In the genomic region with DNA sequence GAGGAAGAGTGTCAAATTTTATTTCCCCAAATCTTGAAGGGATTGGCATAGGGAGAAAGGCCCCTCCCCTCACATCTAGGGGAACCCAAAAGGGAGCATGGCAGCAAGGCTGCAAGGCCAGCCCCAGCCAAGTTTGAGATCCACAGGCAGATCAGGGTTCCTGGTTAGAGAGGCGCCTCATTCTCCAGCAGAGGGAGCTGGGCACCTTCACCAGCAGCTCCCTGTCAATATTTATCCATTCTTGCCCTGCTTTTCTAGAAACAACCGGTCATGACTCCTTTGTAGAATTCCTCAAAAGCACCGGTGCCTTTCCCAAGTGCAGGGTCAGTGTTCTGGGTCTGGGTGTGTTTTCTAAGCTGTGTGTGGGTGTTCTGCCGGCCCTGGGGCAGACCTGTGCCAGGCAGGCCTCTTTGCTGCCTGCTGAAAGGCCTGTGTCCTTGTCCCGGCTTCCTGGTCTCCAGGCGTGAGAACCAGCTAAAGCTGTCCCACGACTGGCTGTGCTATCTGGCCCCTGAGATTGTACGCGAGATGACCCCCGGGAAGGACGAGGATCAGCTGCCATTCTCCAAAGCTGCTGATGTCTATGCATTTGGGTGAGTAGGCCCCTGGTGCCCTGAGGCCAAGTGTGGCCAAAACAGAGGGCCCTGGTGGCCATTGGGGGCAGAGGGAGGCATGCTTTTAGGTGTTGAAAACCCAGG, we compare ENCODE assay signal across 7 cellular contexts. TPM values are rescaled to one million over a fixed set of nuclear protein-coding genes. Genes with fewer than 3 reads are reported as not detected.
DNase-seq lines count a peak whose midpoint lies in the region; ATAC-seq and TF ChIP-seq lines count a peak whose summit lies in the region.

No MANE protein-coding gene starts in this region.

- H3K36me3 ChIP-seq in brain microvascular endothelial cell (replicated peaks): peaks cover 65% of the 10 kb centered on the region
- peaks cover 0 to 18% (median 1%) of the 10 kb centered on the region in 4 donors for H3K36me3 ChIP-seq in right lobe of liver

- in situ Hi-C loops in brain microvascular endothelial cell (cut with HindIII; ENCODE audit: low pct_ligation_motif_present, low sequenced_read_pairs): no loop called here

- no peak overlapping the region for H3K4me3 ChIP-seq in brain microvascular endothelial cell (ENCODE audit: low read depth, low read length)
- H3K4me3 ChIP-seq in right lobe of liver: no peak overlapping the region

- TF ChIP-seq CTCF in brain microvascular endothelial cell (IDR thresholded peaks at IDR 0.05; ENCODE audit: low read depth, low read length, missing control alignments) (peak; percentile 74), right lobe of liver (IDR thresholded peaks at IDR 0.05) (peak; percentile 68 to 84 (median 70))

- no peaks in the 10 kb centered on the region for H3K9me3 ChIP-seq in right lobe of liver

- H3K27me3 ChIP-seq in brain microvascular endothelial cell (replicated peaks) (no peaks in the 10 kb centered on the region), right lobe of liver (no peaks in the 10 kb centered on the region)

- H3K4me1 ChIP-seq in right lobe of liver: no peaks in the 10 kb centered on the region

- peak; percentile 67 to 98 (median 92) for ATAC-seq in right lobe of liver

- TF ChIP-seq POLR2A in right lobe of liver (IDR thresholded peaks at IDR 0.05): no peak

- no peak overlapping the region for H3K27ac ChIP-seq in brain microvascular endothelial cell
- H3K27ac ChIP-seq in right lobe of liver: no peak overlapping the region

- WGBS in right lobe of liver (ENCODE audit: insufficient coverage, low coverage, low lambda C conversion rate, missing lambda C conversion rate): 7% methylated on average over 3 of the region's 11 CpGs

- DNase-seq in GM03348 (ENCODE audit: low spot score) (peak; percentile 63), M059J (ENCODE audit: low read depth) (peak; percentile 53), brain microvascular endothelial cell (no peak), right lobe of liver (peak; percentile 59 to 72 (median 68)), foreskin melanocyte (no peak), GM19240 (ENCODE audit: insufficient read length, low spot score) (no peak), mesenteric fat pad (ENCODE audit: low spot score) (no peak)

- intact Hi-C loops in right lobe of liver (cut with DNase I): loop anchor here (5.0 to 10.0 kb wide), 2 partner anchors 143 to 255 kb away; no protein-coding TSS in a partner anchor

RNA-seq across cellular contexts. Expression of gene LGALS9, which starts 21.2 kb away (rescaled TPM):
- 96.1 and 113 TPM in 2 replicates for total RNA-seq in M059J (2014; rRNA removed; shearing (Covaris generic))
- 10 to 100 TPM in 4 of 6 experiments, 1 to 10 TPM in 2; 9.1 to 37.9 (median 12.4) TPM for total RNA-seq in right lobe of liver
- 116 TPM for total RNA-seq in mesenteric fat pad

Comparison
In these comparisons a context has a peak if more than half of its experiments do, and no peak if none do; other contexts are left out.
1. DNase-seq: peak in GM03348 (single experiment), M059J (single experiment) and right lobe of liver (3 of 3); none in brain microvascular endothelial cell (single experiment), foreskin melanocyte (single experiment), GM19240 (single experiment) and mesenteric fat pad (single experiment).